Comparison of ENCODE assay signal across 13 cellular contexts in genomic region chr1:23444104-23444533, GRCh38. TPM values are rescaled to one million over a fixed set of nuclear protein-coding genes. Genes with fewer than 3 reads are reported as not detected.
DNase-seq lines count a peak whose midpoint lies in the region; ATAC-seq and TF ChIP-seq lines count a peak whose summit lies in the region.
"Had no signal": no experiment of that assay in that cellular context is flagged by ENCODE, and none has a peak within 500 bp of the region (broad histone marks: within the 10 kb centered on the region; RNA-seq: fewer than 3 reads in every experiment).

No MANE protein-coding gene starts in this region.

- intact Hi-C loops in breast epithelium (cut with DNase I; ENCODE audit: low total_unique reads) (no loop called here), Calu3 (cut with micrococcal nuclease; ENCODE audit: unreplicated experiment) (no loop called here)

- no peak overlapping the region for H2AFZ ChIP-seq in smooth muscle cell (ENCODE audit: low read depth)

- no peaks in the 10 kb centered on the region for H4K20me1 ChIP-seq in smooth muscle cell (ENCODE audit: low read depth)

- H3K27ac ChIP-seq in breast epithelium (peak overlapping the region; percentile 58 to 83), smooth muscle cell (ENCODE audit: low read depth) (no peak overlapping the region)

- CTCF ChIA-PET in Calu3 (lab: Charles Lee) = no interaction called here

- H3K36me3 ChIP-seq in breast epithelium (no peaks in the 10 kb centered on the region), smooth muscle cell (ENCODE audit: low read depth) (no peaks in the 10 kb centered on the region)

- TF ChIP-seq CTCF in breast epithelium (IDR thresholded peaks at IDR 0.05) (no peak), smooth muscle cell (IDR thresholded peaks at IDR 0.05; ENCODE audit: borderline replicate concordance, insufficient read depth, poor library complexity, severe bottlenecking) (no peak), Calu3 (IDR thresholded peaks at IDR 0.05; ENCODE audit: unreplicated experiment) (no peak), GM10266 (IDR thresholded peaks at IDR 0.05; ENCODE audit: control insufficient read depth, insufficient read depth, low read depth, missing control alignments) (no peak)

- DNase-seq in CD1c-positive myeloid dendritic cell (ENCODE audit: extremely low spot score) (peak; percentile 83), breast epithelium (ENCODE audit: low spot score in 2 of 2) (peak in 1 of 2 donors; percentile 81), hepatic stellate cell (ENCODE audit: low spot score) (peak; percentile 28), smooth muscle cell (lab: John Stamatoyannopoulos, UW; ENCODE audit: unreplicated experiment) (peak; percentile 7), Calu3 (no peak), GM10266 (ENCODE audit: extremely low spot score) (no peak)
- DNase-seq: activated CD8-positive, alpha-beta memory T cell treated with anti-CD3 and anti-CD28 coated beads, Interleukin-2, amount 50 U/mL, for 48 hours; Caco-2; natural killer cell; stimulated activated CD4-positive, alpha-beta T cell treated with anti-CD3 and anti-CD28 coated beads, Interleukin-4, amount 100 ng/mL, for 1 hour; T-helper 9 cell had no signal

- H3K36me3 Mint-ChIP-seq in Calu3 (ENCODE audit: insufficient read depth, unreplicated experiment) = no peaks in the 10 kb centered on the region
- H3K36me3 Mint-ChIP-seq: natural killer cell had no signal

- H3F3A ChIP-seq in smooth muscle cell (ENCODE audit: low read depth) = no peaks in the 10 kb centered on the region

- TF ChIP-seq POLR2A in breast epithelium (IDR thresholded peaks at IDR 0.05) = no peak

- no peak overlapping the region for H3K9ac ChIP-seq in smooth muscle cell (ENCODE audit: low read depth)

- H3K4me3 Mint-ChIP-seq in Calu3 (ENCODE audit: low read depth, unreplicated experiment) = no peak overlapping the region
- H3K4me3 Mint-ChIP-seq: natural killer cell had no signal

- peaks cover 25% of the 10 kb centered on the region for H3K27me3 Mint-ChIP-seq in Calu3 (ENCODE audit: unreplicated experiment)

- BruUV-seq in Calu3 (replicated peaks; lab: Mats Ljungman, UMichigan) = no TSS peak

- H3K27me3 ChIP-seq in breast epithelium (no peaks in the 10 kb centered on the region), smooth muscle cell (ENCODE audit: low read depth) (no peaks in the 10 kb centered on the region)

- H3K4me1 Mint-ChIP-seq in Calu3 (ENCODE audit: low read depth, unreplicated experiment) = no peaks in the 10 kb centered on the region
- H3K4me1 Mint-ChIP-seq: natural killer cell had no signal

- no peak overlapping the region for H3K4me2 ChIP-seq in smooth muscle cell

- H3K9me3 Mint-ChIP-seq in Calu3 (ENCODE audit: low read depth, unreplicated experiment) = no peaks in the 10 kb centered on the region
- H3K9me3 Mint-ChIP-seq: natural killer cell had no signal

- 70% methylated on average over 4 of the region's 4 CpGs for WGBS in smooth muscle cell (ENCODE audit: low lambda C conversion rate)

- no peaks in the 10 kb centered on the region for H3K79me2 ChIP-seq in smooth muscle cell (ENCODE audit: low read depth)

- peak overlapping the region in 2 of 3 donors; percentile 27 to 50 for H3K4me3 ChIP-seq in breast epithelium
- no peak overlapping the region for H3K4me3 ChIP-seq in smooth muscle cell

- no peak overlapping the region for H3K27ac Mint-ChIP-seq in Calu3 (ENCODE audit: unreplicated experiment)
- H3K27ac Mint-ChIP-seq: natural killer cell had no signal

- H3K9me3 ChIP-seq in breast epithelium = no peaks in the 10 kb centered on the region
- H3K9me3 ChIP-seq in smooth muscle cell (replicated peaks; ENCODE audit: low read depth) = no peaks in the 10 kb centered on the region
- H3K9me3 ChIP-seq: Caco-2 had no signal

- ATAC-seq in HG02870 (IDR thresholded peaks at IDR 0.05; ENCODE audit: unreplicated experiment) (no peak), HG03175 (IDR thresholded peaks at IDR 0.05; ENCODE audit: unreplicated experiment) (no peak)
- ATAC-seq: natural killer cell had no signal

- H3K4me1 ChIP-seq in breast epithelium (peaks cover 0 to 7% of the 10 kb centered on the region in 2 donors), smooth muscle cell (ENCODE audit: low read depth) (no peaks in the 10 kb centered on the region)
- H3K4me1 ChIP-seq: Caco-2 had no signal

RNA-seq across cellular contexts. Expression of gene TCEA3, which starts 19.6 kb away (rescaled TPM):
- total RNA-seq in breast epithelium = 10 to 100 TPM in 2 of 3 donors, 1 to 10 TPM in 1; 8.5 to 38.0 (median 31.2) TPM
- total RNA-seq in smooth muscle cell = 8.2 and 11.7 TPM in 2 replicates
- polyA plus RNA-seq in smooth muscle cell = 16.1 and 19.2 TPM in 2 replicates
- 1.5 and 2.7 TPM in 2 replicates for total RNA-seq in Calu3 (2022)

RNA-seq across cellular contexts. Expression of gene ASAP3, which starts 39.9 kb away (rescaled TPM):
- 10 to 100 TPM; 47.7 to 61.6 (median 54.9) TPM for total RNA-seq in breast epithelium
- total RNA-seq in smooth muscle cell = 16.2 and 28.9 TPM in 2 replicates
- polyA plus RNA-seq in smooth muscle cell = 14.8 and 16.3 TPM in 2 replicates
- total RNA-seq in Calu3 (2022) = 2.9 and 3.5 TPM in 2 replicates

Comparison
In these comparisons a context has a peak if more than half of its experiments do, and no peak if none do; other contexts are left out.
1. DNase-seq: peak in CD1c-positive myeloid dendritic cell (single experiment), hepatic stellate cell (single experiment) and smooth muscle cell (single experiment); none in Calu3 (single experiment) and GM10266 (single experiment).